ENCODE assay signal across 11 cellular contexts in the genomic region with DNA sequence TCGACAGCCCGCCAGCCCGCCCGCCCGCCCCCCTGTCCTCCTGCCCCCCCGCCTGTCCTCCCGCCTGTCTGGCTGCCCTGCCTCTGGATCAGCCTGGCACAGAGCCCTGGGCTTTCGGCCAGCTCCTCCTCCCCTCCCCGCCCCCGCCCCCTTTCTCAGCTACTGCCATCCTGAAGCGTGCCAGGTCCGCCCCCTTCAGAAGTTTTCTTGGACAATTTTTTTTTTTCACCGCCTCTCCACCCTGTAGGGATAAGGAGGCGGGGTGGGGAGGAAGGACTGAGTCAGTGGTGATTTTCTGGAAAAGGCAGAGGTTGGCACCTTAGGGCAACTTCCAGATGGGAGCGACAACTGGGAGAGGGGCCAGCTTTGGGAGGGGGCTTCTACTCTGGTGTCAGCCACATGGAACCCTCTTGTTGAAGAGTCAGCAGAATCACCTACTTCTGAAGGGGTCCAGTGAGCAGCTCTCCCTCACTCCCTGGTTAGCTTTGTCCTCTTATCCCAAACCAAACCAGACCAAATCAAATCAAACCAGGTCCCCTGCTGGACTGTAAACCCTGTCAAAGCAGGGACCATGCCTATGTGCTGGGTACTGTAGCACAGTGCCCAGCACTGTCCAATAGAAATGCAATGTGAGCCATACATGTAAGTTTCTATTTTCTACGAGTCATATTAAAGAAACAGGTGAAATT. TPM values are rescaled to one million over a fixed set of nuclear protein-coding genes. Genes with fewer than 3 reads are reported as not detected.
DNase-seq lines count a peak whose midpoint lies in the region; ATAC-seq and TF ChIP-seq lines count a peak whose summit lies in the region.
"Had no signal": no experiment of that assay in that cellular context is flagged by ENCODE, and none has a peak within 500 bp of the region (broad histone marks: within the 10 kb centered on the region; RNA-seq: fewer than 3 reads in every experiment).

No MANE protein-coding gene starts in this region.

- H3K79me2 ChIP-seq in SK-N-SH (ENCODE audit: insufficient read depth), result no peaks in the 10 kb centered on the region

- peak overlapping the region; percentile 56 for H3K27ac Mint-ChIP-seq in type B pancreatic cell

- H2AFZ ChIP-seq in SK-N-SH (ENCODE audit: low read depth), result no peak overlapping the region

- TF ChIP-seq EP300 in SK-N-SH (IDR thresholded peaks at IDR 0.05; ENCODE audit: borderline replicate concordance in 1 of 2, low read depth in 1 of 2, low read length in 1 of 2), result no peak
- no peak for TF ChIP-seq EP300 in tibial nerve (IDR thresholded peaks at IDR 0.05)

- H3K4me1 ChIP-seq in SK-N-SH (ENCODE audit: control insufficient read depth in 1 of 2, insufficient read depth in 2 of 2, low read depth in 1 of 2, low read length in 1 of 2) (peaks cover 0 to 10% of the 10 kb centered on the region in 2 experiments; a peak in 2 of 4 replicates), right cardiac atrium (ENCODE audit: control insufficient read depth, insufficient read depth, low read length) (no peaks in the 10 kb centered on the region), tibial nerve (peaks cover 0 to 30% (median 0%) of the 10 kb centered on the region in 4 donors)

- peaks cover 89% of the 10 kb centered on the region for H3K27me3 ChIP-seq in SK-N-SH (ENCODE audit: insufficient read depth)
- peaks cover 2% of the 10 kb centered on the region for H3K27me3 ChIP-seq in right cardiac atrium (ENCODE audit: control insufficient read depth, insufficient read depth)
- peaks cover 2 to 63% of the 10 kb centered on the region in 2 donors for H3K27me3 ChIP-seq in tibial nerve

- no peak overlapping the region for H3K27ac ChIP-seq in SK-N-SH (ENCODE audit: low read depth in 2 of 2, low read length in 1 of 2)
- H3K27ac ChIP-seq in right cardiac atrium (ENCODE audit: low read length), result no peak overlapping the region
- H3K27ac ChIP-seq in tibial nerve, result no peak overlapping the region
- H3K27ac ChIP-seq: neutrophil had no signal

- H4K20me1 ChIP-seq in SK-N-SH (ENCODE audit: insufficient read depth), result no peaks in the 10 kb centered on the region

- H3K4me3 ChIP-seq in SK-N-SH (ENCODE audit: low read depth in 2 of 2, low read length in 1 of 2), result no peak overlapping the region
- no peak overlapping the region for H3K4me3 ChIP-seq in right cardiac atrium (ENCODE audit: low read length)
- no peak overlapping the region for H3K4me3 ChIP-seq in tibial nerve

- ATAC-seq in right cardiac atrium (peak; percentile 53 to 71), GM21367 (IDR thresholded peaks at IDR 0.05; ENCODE audit: unreplicated experiment) (no peak)

- H3K9me3 Mint-ChIP-seq in type B pancreatic cell, result no peaks in the 10 kb centered on the region

- H3K4me1 Mint-ChIP-seq in type B pancreatic cell (ENCODE audit: unreplicated experiment), result peaks cover 61% of the 10 kb centered on the region

- DNase-seq in NCI-H345 (lab: John Stamatoyannopoulos, UW), result peak; percentile 30
- no peak for DNase-seq in NCI-H345 treated with DMSO at 0.1 percent for 48 hours (lab: John Stamatoyannopoulos, UW; ENCODE audit: unreplicated experiment)
- peak; percentile 73 for DNase-seq in SK-N-SH
- peak; percentile 44 to 76 (median 72) for DNase-seq in right cardiac atrium
- DNase-seq in type B pancreatic cell (ENCODE audit: extremely low spot score, unreplicated experiment), result peak; percentile 58
- DNase-seq in GM10248 (ENCODE audit: extremely low spot score), result no peak
- DNase-seq in tibial nerve (ENCODE audit: low spot score in 2 of 2), result no peak
- DNase-seq: OCI-M1 had no signal

- no peaks in the 10 kb centered on the region for H3K9me2 ChIP-seq in SK-N-SH

- H3K4me3 Mint-ChIP-seq in type B pancreatic cell, result no peak overlapping the region

- intact Hi-C loops in right cardiac atrium (cut with DNase I), result no loop called here

- H3F3A ChIP-seq in SK-N-SH (replicated peaks; ENCODE audit: insufficient read depth), result peaks cover 17% of the 10 kb centered on the region

- TF ChIP-seq POLR2A in tibial nerve (IDR thresholded peaks at IDR 0.05), result no peak

- 2% methylated on average over 16 of the region's 16 CpGs for WGBS in SK-N-SH (ENCODE audit: low lambda C conversion rate)
- WGBS in right cardiac atrium, result 17% methylated on average over 16 of the region's 16 CpGs
- WGBS in tibial nerve, 2 donors, result 35 to 43% methylated on average over 11 to 16 of the region's 16 CpGs

- H3K9me3 ChIP-seq in SK-N-SH, result no peaks in the 10 kb centered on the region
- no peaks in the 10 kb centered on the region for H3K9me3 ChIP-seq in right cardiac atrium (ENCODE audit: control insufficient read depth, low read length)
- no peaks in the 10 kb centered on the region for H3K9me3 ChIP-seq in tibial nerve
- H3K9me3 ChIP-seq: neutrophil had no signal

- H3K9ac ChIP-seq in SK-N-SH, result no peak overlapping the region

- TF ChIP-seq CTCF in SK-N-SH (IDR thresholded peaks at IDR 0.05), result no peak
- TF ChIP-seq CTCF in type B pancreatic cell (conservative IDR thresholded peaks at IDR 0.05), result no peak
- no peak for TF ChIP-seq CTCF in GM10248 (IDR thresholded peaks at IDR 0.05; ENCODE audit: control extremely low read depth, extremely low read depth, low read depth, missing control alignments)
- no peak for TF ChIP-seq CTCF in tibial nerve (IDR thresholded peaks at IDR 0.05)

- H3K36me3 ChIP-seq in SK-N-SH (replicated peaks in 1 of 2; ENCODE audit: control insufficient read depth in 1 of 2, insufficient read depth in 2 of 2, low read length in 1 of 2) (no peaks in the 10 kb centered on the region), tibial nerve (no peaks in the 10 kb centered on the region)
- H3K36me3 ChIP-seq: neutrophil had no signal

- H3K27me3 Mint-ChIP-seq in type B pancreatic cell, result no peaks in the 10 kb centered on the region

- POLR2A ChIA-PET in SK-N-SH (lab: Yijun Ruan, JAX) (no interaction called here), GM10248 (lab: Yijun Ruan, JAX) (no interaction called here)

- H3K36me3 Mint-ChIP-seq in type B pancreatic cell, result peaks cover 8% of the 10 kb centered on the region

- no peak overlapping the region for H3K4me2 ChIP-seq in SK-N-SH

- CTCF ChIA-PET in SK-N-SH (lab: Yijun Ruan, JAX) (interaction anchor here (1.3 to 9.7 kb wide), 5 partner anchors 15 to 559 kb away, joined by 3 to 88 read pairs (median 5); no protein-coding TSS in a partner anchor), GM10248 (lab: Yijun Ruan, JAX) (interaction anchor here (1.3 to 1.4 kb wide), 2 partner anchors 14 to 16 kb away, joined by 3 to 5 read pairs; no protein-coding TSS in a partner anchor)

- TF ChIP-seq RAD21 in SK-N-SH (IDR thresholded peaks at IDR 0.05; ENCODE audit: low read length), result no peak

TF ChIP-seq in SK-N-SH, 30 proteins besides CTCF, POLR2A, EP300 and RAD21:
- TF ChIP-seq, protein P1, sequence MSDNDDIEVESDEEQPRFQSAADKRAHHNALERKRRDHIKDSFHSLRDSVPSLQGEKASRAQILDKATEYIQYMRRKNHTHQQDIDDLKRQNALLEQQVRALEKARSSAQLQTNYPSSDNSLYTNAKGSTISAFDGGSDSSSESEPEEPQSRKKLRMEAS (IDR thresholded peaks at IDR 0.05; ENCODE audit: low read depth), result no peak
- TF ChIP-seq NFIC (IDR thresholded peaks at IDR 0.05; ENCODE audit: borderline replicate concordance), result peak; percentile 61; the same call in 1 of the 2 replicates

RNA-seq across cellular contexts. Expression of a gene that starts 19.7 kb away (rescaled TPM):
- polyA plus RNA-seq in SK-N-SH (2012; rRNA removed), result 0.02 and 0.05 TPM in 2 replicates
- 0.07 and 0.10 TPM in 2 replicates for polyA plus RNA-seq in SK-N-SH (2012; cell fraction: cytosol; rRNA removed)
- polyA plus RNA-seq in SK-N-SH (2012; cell fraction: nucleus; rRNA removed), result 0.01 and 0.21 TPM in 2 replicates
- total RNA-seq in right cardiac atrium, result not detected
- polyA plus RNA-seq in right cardiac atrium, result not detected
- 104 and 232 TPM in 2 replicates for total RNA-seq in type B pancreatic cell (ENCODE audit: low replicate concordance)
- total RNA-seq in tibial nerve, result not detected

RNA-seq across cellular contexts. Expression of a gene that starts 48.5 kb away (rescaled TPM):
- 0.29 and 0.64 TPM in 2 replicates for polyA plus RNA-seq in SK-N-SH (2012; rRNA removed)
- 0.34 and 0.58 TPM in 2 replicates for polyA plus RNA-seq in SK-N-SH (2012; cell fraction: cytosol; rRNA removed)
- polyA plus RNA-seq in SK-N-SH (2012; cell fraction: nucleus; rRNA removed), result 0.19 TPM in 1 of 2 replicates, not detected in the other
- not detected for total RNA-seq in right cardiac atrium
- polyA plus RNA-seq in right cardiac atrium, result not detected
- 0.69 TPM in 1 of 2 replicates, not detected in the other for total RNA-seq in type B pancreatic cell (ENCODE audit: low replicate concordance)
- total RNA-seq in tibial nerve, result not detected
- polyA plus RNA-seq: esophagus had no signal

Comparison
In these comparisons a context has a peak if more than half of its experiments do, and no peak if none do; other contexts are left out.
1. DNase-seq: peak in NCI-H345 (single experiment), SK-N-SH (single experiment), right cardiac atrium (3 of 3) and type B pancreatic cell (single experiment); none in NCI-H345 treated with DMSO at 0.1 percent for 48 hours (single experiment), GM10248 (single experiment) and tibial nerve (0 of 2).
2. RNA of a gene that starts 19.7 kb away (total RNA-seq): 104 to 232 TPM in type B pancreatic cell; not detected in right cardiac atrium and not detected in tibial nerve; every median in the first group is over 100 times any median in the second.